10 cellular contexts compared by ENCODE assay signal in the genomic region with DNA sequence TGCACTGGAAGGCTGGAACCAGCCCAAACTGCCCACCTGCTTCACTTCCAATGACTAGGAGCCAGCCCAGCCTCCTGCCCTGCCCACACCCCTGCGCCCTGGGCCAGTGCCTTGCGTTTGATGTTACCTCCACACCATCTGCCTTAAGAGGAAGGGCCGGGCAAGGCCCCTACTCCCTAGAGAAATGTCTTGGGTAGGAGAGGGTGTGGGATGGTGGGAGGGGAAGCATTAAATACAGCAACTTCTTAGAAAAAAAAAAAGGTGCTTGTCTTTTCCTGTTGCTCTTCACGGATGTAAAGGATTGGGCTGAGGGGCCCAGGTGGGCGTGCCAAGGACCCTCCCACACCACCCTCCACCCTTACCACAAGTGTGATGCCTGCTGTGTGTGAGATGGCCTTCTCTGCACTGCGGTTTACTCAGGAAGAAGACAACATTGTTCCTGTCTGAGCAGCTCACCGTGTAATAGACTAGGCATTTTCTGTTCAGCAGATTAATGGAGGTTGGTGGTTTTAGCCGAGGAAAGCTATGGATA.
DNase-seq lines count a peak whose midpoint lies in the region; ATAC-seq lines count a peak whose summit lies in the region.
"Had no signal": no experiment of that assay in that cellular context is flagged by ENCODE, and none has a peak within 500 bp of the region (broad histone marks: within the 10 kb centered on the region; RNA-seq: fewer than 3 reads in every experiment).

No MANE protein-coding gene starts in this region.

- peak overlapping the region; percentile 77 for H3K4me3 Mint-ChIP-seq in T-helper 2 cell treated with Interferon-gamma antibody and Interleukin-4, amounts not matched to agents 5 μg/mL and 100 μg/mL, for 36 hours
- peak overlapping the region; percentile 75 for H3K4me3 Mint-ChIP-seq in activated naive CD4-positive, alpha-beta T cell treated with anti-CD3 and anti-CD28 coated beads, Interleukin-2, amount 10 ng/mL, durations not matched to agents 7 days and 5 days

- ATAC-seq in HG02642 (IDR thresholded peaks at IDR 0.05; ENCODE audit: poor library complexity, unreplicated experiment), result no peak

- peaks cover 59% of the 10 kb centered on the region for H3K4me1 Mint-ChIP-seq in T-helper 2 cell treated with Interferon-gamma antibody and Interleukin-4, amounts not matched to agents 5 μg/mL and 100 μg/mL, for 36 hours (ENCODE audit: low read depth)
- peaks cover 80% of the 10 kb centered on the region for H3K4me1 Mint-ChIP-seq in activated naive CD4-positive, alpha-beta T cell treated with anti-CD3 and anti-CD28 coated beads, Interleukin-2, amount 10 ng/mL, durations not matched to agents 7 days and 5 days

- H3K36me3 Mint-ChIP-seq in T-helper 2 cell treated with Interferon-gamma antibody and Interleukin-4, amounts not matched to agents 5 μg/mL and 100 μg/mL, for 36 hours (ENCODE audit: low read depth), result peaks cover 52% of the 10 kb centered on the region
- H3K36me3 Mint-ChIP-seq in activated naive CD4-positive, alpha-beta T cell treated with anti-CD3 and anti-CD28 coated beads, Interleukin-2, amount 10 ng/mL, durations not matched to agents 7 days and 5 days, result peaks cover 19% of the 10 kb centered on the region

- DNase-seq in GDM1 (lab: John Stamatoyannopoulos, UW) (peak; percentile 79), glomerular visceral epithelial cell (ENCODE audit: extremely low spot score) (no peak), HT-29 (ENCODE audit: low spot score) (no peak), kidney glomerular epithelial cell (lab: John Stamatoyannopoulos, UW) (no peak)
- DNase-seq in T-helper 2 cell treated with Interferon-gamma antibody and Interleukin-4, amounts not matched to agents 5 μg/mL and 100 μg/mL, for 36 hours (ENCODE audit: low spot score), result peak; percentile 56
- peak; percentile 85 for DNase-seq in activated naive CD4-positive, alpha-beta T cell treated with anti-CD3 and anti-CD28 coated beads, Interleukin-2, amount 10 ng/mL, durations not matched to agents 7 days and 5 days
- DNase-seq in stimulated activated CD4-positive, alpha-beta T cell treated with anti-CD3 and anti-CD28 coated beads, Interleukin-2, amount 100 ng/mL, for 24 hours, result peak; percentile 37 to 45
- DNase-seq: erythroblast, GOT3 had no signal

- H3K27me3 Mint-ChIP-seq in T-helper 2 cell treated with Interferon-gamma antibody and Interleukin-4, amounts not matched to agents 5 μg/mL and 100 μg/mL, for 36 hours (ENCODE audit: low read depth), result no peaks in the 10 kb centered on the region
- peaks cover 18% of the 10 kb centered on the region for H3K27me3 Mint-ChIP-seq in activated naive CD4-positive, alpha-beta T cell treated with anti-CD3 and anti-CD28 coated beads, Interleukin-2, amount 10 ng/mL, durations not matched to agents 7 days and 5 days

- H3K9me3 Mint-ChIP-seq in T-helper 2 cell treated with Interferon-gamma antibody and Interleukin-4, amounts not matched to agents 5 μg/mL and 100 μg/mL, for 36 hours, result no peaks in the 10 kb centered on the region
- H3K9me3 Mint-ChIP-seq in activated naive CD4-positive, alpha-beta T cell treated with anti-CD3 and anti-CD28 coated beads, Interleukin-2, amount 10 ng/mL, durations not matched to agents 7 days and 5 days, result no peaks in the 10 kb centered on the region

- peak overlapping the region; percentile 90 for H3K27ac Mint-ChIP-seq in T-helper 2 cell treated with Interferon-gamma antibody and Interleukin-4, amounts not matched to agents 5 μg/mL and 100 μg/mL, for 36 hours
- H3K27ac Mint-ChIP-seq in activated naive CD4-positive, alpha-beta T cell treated with anti-CD3 and anti-CD28 coated beads, Interleukin-2, amount 10 ng/mL, durations not matched to agents 7 days and 5 days, result peak overlapping the region; percentile 94

- CTCF ChIA-PET in activated naive CD4-positive, alpha-beta T cell treated with anti-CD3 and anti-CD28 coated beads, Interleukin-2, amount 10 ng/mL, durations not matched to agents 7 days and 5 days (lab: Charles Lee), result interaction anchor here (1.1 to 1.7 kb wide), 6 partner anchors 16 to 251 kb away, joined by 3 to 5 read pairs (median 4); no protein-coding TSS in a partner anchor

Comparison
In these comparisons a context has a peak if more than half of its experiments do, and no peak if none do; other contexts are left out.
1. DNase-seq: peak in GDM1 (single experiment), T-helper 2 cell treated with Interferon-gamma antibody and Interleukin-4, amounts not matched to agents 5 μg/mL and 100 μg/mL, for 36 hours (single experiment), activated naive CD4-positive, alpha-beta T cell treated with anti-CD3 and anti-CD28 coated beads, Interleukin-2, amount 10 ng/mL, durations not matched to agents 7 days and 5 days (single experiment) and stimulated activated CD4-positive, alpha-beta T cell treated with anti-CD3 and anti-CD28 coated beads, Interleukin-2, amount 100 ng/mL, for 24 hours (2 of 2); none in glomerular visceral epithelial cell (single experiment), HT-29 (single experiment) and kidney glomerular epithelial cell (single experiment).